9 cellular contexts compared by ENCODE assay signal in genomic region chrX:24498975-24499374, GRCh38. TPM values are rescaled to one million over a fixed set of nuclear protein-coding genes. Genes with fewer than 3 reads are reported as not detected.
DNase-seq lines count a peak whose midpoint lies in the region; ATAC-seq and TF ChIP-seq lines count a peak whose summit lies in the region.
"Had no signal": no experiment of that assay in that cellular context is flagged by ENCODE, and none has a peak within 500 bp of the region (broad histone marks: within the 10 kb centered on the region; RNA-seq: fewer than 3 reads in every experiment).

No MANE protein-coding gene starts in this region.

- no peaks in the 10 kb centered on the region for H3K9me3 Mint-ChIP-seq in neural crest cell

- H3K36me3 ChIP-seq in BJ (ENCODE audit: control insufficient read depth, insufficient read depth, low read length): no peaks in the 10 kb centered on the region

- POLR2A ChIA-PET in BJ (lab: Charles Lee): no interaction called here

- no peak overlapping the region for H3K27ac Mint-ChIP-seq in neural crest cell (ENCODE audit: unreplicated experiment)

- CTCF ChIA-PET in BJ (lab: Yijun Ruan, JAX): interaction anchor here (0.7 to 4.2 kb wide), 5 partner anchors 9 to 103 kb away, joined by 3 to 25 read pairs (median 3); no protein-coding TSS in a partner anchor

- H3K27me3 ChIP-seq in BJ (ENCODE audit: control insufficient read depth, insufficient read depth, low read length): no peaks in the 10 kb centered on the region

- no peak overlapping the region for H3K4me3 Mint-ChIP-seq in neural crest cell

- H3K4me3 ChIP-seq in BJ (ENCODE audit: low read depth, low read length): no peak overlapping the region
- H3K4me3 ChIP-seq: lung had no signal

- DNase-seq in BJ (ENCODE audit: low read depth) (no peak), NCI-H2081 treated with DMSO at 0.1 percent for 48 hours (lab: John Stamatoyannopoulos, UW) (peak; percentile 12), cerebellum (ENCODE audit: low spot score) (peak; percentile 4), neural crest cell (ENCODE audit: low read depth, low spot score) (no peak), C1 segment of cervical spinal cord (lab: John Stamatoyannopoulos, UW) (no peak)

- peak; percentile 79 for ATAC-seq in GM18517 (IDR thresholded peaks at IDR 0.05; ENCODE audit: unreplicated experiment)
- ATAC-seq in GM19467 (IDR thresholded peaks at IDR 0.05; ENCODE audit: unreplicated experiment): no peak
- ATAC-seq in GM19324 (IDR thresholded peaks at IDR 0.05; ENCODE audit: low FRiP score, unreplicated experiment): no peak

- H3K27me3 Mint-ChIP-seq in neural crest cell (ENCODE audit: low read depth): no peaks in the 10 kb centered on the region

- TF ChIP-seq CTCF in BJ (IDR thresholded peaks at IDR 0.05; ENCODE audit: insufficient read depth, low read depth, low read length): peak; percentile 41
- TF ChIP-seq CTCF in neural crest cell (conservative IDR thresholded peaks at IDR 0.05): peak; percentile 76

- peaks cover 11% of the 10 kb centered on the region for H3K4me1 Mint-ChIP-seq in neural crest cell

- peaks cover 5% of the 10 kb centered on the region for H3K36me3 Mint-ChIP-seq in neural crest cell (ENCODE audit: low read depth)

RNA-seq across cellular contexts. Expression of gene PDK3, which starts 33.9 kb away (rescaled TPM):
- 2.4 and 5.3 TPM in 2 replicates for polyA plus RNA-seq in BJ (2011; rRNA removed)
- polyA minus RNA-seq in BJ (2011; rRNA and poly(A)+ RNA removed): 2.7 and 2.9 TPM in 2 replicates
- total RNA-seq in cerebellum (12.9 TPM), neural crest cell (21.1 and 22.0 TPM in 2 replicates)

Comparison
In these comparisons a context has a peak if more than half of its experiments do, and no peak if none do; other contexts are left out.
1. DNase-seq: peak in NCI-H2081 treated with DMSO at 0.1 percent for 48 hours (single experiment) and cerebellum (single experiment); none in BJ (single experiment), neural crest cell (single experiment) and C1 segment of cervical spinal cord (0 of 14).